28 cellular contexts compared by ENCODE assay signal in genomic region chr5:112200132-112200531, GRCh38.
"Had no signal": no experiment of that assay in that cellular context is flagged by ENCODE, and none has a peak within 500 bp of the region (broad histone marks: within the 10 kb centered on the region; RNA-seq: fewer than 3 reads in every experiment).

No MANE protein-coding gene starts in this region.

- H3K27ac ChIP-seq: dorsolateral prefrontal cortex, epithelial cell of prostate, gastrocnemius medialis, hepatocyte, left ventricle myocardium inferior, lower lobe of right lung, neutrophil, pancreas, right lobe of liver, stomach, thyroid gland, vagina had no signal

- H3K36me3 ChIP-seq: gastrocnemius medialis, neutrophil, right lobe of liver, thyroid gland had no signal

- H3K4me1 ChIP-seq: gastrocnemius medialis, lower lobe of right lung, pancreas, right lobe of liver, stomach, vagina had no signal

- H3K9me3 ChIP-seq: gastrocnemius medialis, left ventricle myocardium inferior, lower lobe of right lung, mucosa of descending colon, neutrophil, pancreas, right lobe of liver, stomach, thyroid gland, vagina had no signal

- H3K4me3 ChIP-seq: dorsolateral prefrontal cortex, gastrocnemius medialis, hepatocyte, left ventricle myocardium inferior, lower lobe of right lung, mucosa of descending colon, pancreas, right lobe of liver, stomach, thyroid gland, vagina had no signal

- DNase-seq: dorsolateral prefrontal cortex; effector CD4-positive, alpha-beta T cell; endodermal cell; foreskin fibroblast; gastrocnemius medialis; head of caudate nucleus; kidney; left colon; left ventricle myocardium inferior; lower lobe of right lung; mucosa of descending colon; naive B cell; pancreas; retina; right lobe of liver; small intestine; stimulated activated CD4-positive, alpha-beta T cell treated with anti-CD3 and anti-CD28 coated beads, Interleukin-15, amount 100 ng/mL, for 24 hours; stimulated activated CD4-positive, alpha-beta T cell treated with anti-CD3 and anti-CD28 coated beads, Interleukin-2, amount 100 ng/mL, for 48 hours; stimulated activated naive CD4-positive, alpha-beta T cell treated with Interleukin-2 at 50 U/mL for 16 hours; stomach; thyroid gland; trophoblast cell had no signal

- ATAC-seq: esophagus mucosa; gastrocnemius medialis; left colon; lower lobe of right lung; mucosa of descending colon; natural killer cell treated with Interleukin-12 subunit alpha and Interleukin-12 subunit beta and Interleukin-15 and Interleukin-18, amount 100 ng/mL, for 72 hours; pancreas; right lobe of liver had no signal

- H3K27me3 ChIP-seq: gastrocnemius medialis, hepatocyte, pancreas, right lobe of liver, stomach, thyroid gland, vagina had no signal

- H3K4me2 ChIP-seq: hepatocyte had no signal
